ENCODE assay signal across 10 cellular contexts in the genomic region with DNA sequence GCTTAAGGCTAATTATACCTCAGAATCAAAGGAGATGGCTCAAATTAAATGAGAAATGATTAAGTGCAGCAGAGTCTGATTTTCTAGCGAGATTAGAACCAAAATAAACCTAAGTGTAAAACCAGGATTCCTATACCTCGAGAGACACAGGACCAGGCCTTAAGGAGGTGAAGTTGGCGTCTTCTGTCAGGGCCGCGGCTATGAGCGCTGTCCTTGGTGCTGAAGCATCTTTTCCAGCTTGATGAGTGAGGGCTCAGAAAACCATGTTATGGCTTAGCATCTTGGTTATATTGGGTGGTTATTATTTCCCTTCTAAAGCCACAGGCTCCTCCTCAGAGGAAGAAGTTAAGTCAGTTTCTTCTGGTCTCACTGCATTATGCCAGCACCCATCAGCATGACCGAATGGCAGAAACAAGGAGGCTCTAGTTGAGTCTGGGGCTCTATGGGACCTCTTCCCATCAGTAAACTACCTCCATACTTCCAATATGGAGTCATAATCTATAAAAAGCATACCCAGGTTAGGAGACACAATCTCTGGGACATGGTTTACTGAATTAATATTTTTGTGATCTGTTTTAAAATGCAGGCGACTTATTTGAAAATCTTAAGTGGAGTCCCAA.
DNase-seq lines count a peak whose midpoint lies in the region; ATAC-seq and TF ChIP-seq lines count a peak whose summit lies in the region.
"Had no signal": no experiment of that assay in that cellular context is flagged by ENCODE, and none has a peak within 500 bp of the region (broad histone marks: within the 10 kb centered on the region; RNA-seq: fewer than 3 reads in every experiment).

No MANE protein-coding gene starts in this region.

- no peak overlapping the region for H3K4me3 ChIP-seq in heart right ventricle

- peaks cover 18% of the 10 kb centered on the region for H3K27me3 Mint-ChIP-seq in type B pancreatic cell

- H3K27ac Mint-ChIP-seq in type B pancreatic cell: no peak overlapping the region
- H3K27ac Mint-ChIP-seq: CD14-positive monocyte had no signal

- peak; percentile 25 to 37 for DNase-seq in heart right ventricle
- no peak for DNase-seq in Right ventricle myocardium inferior (ENCODE audit: missing footprints)
- DNase-seq in SK-MEL-5 (ENCODE audit: low read depth, low spot score): peak; percentile 16
- DNase-seq in fibroblast of peridontal ligament (ENCODE audit: extremely low read depth): peak; percentile 56
- DNase-seq in type B pancreatic cell (ENCODE audit: extremely low spot score, unreplicated experiment): peak; percentile 76
- DNase-seq in GM13976 (ENCODE audit: low spot score): no peak
- DNase-seq in NCI-H1092 (lab: John Stamatoyannopoulos, UW): no peak
- DNase-seq: NCI-H1417 treated with DMSO at 0.1 percent for 48 hours had no signal

- H3K9me3 Mint-ChIP-seq in type B pancreatic cell: no peaks in the 10 kb centered on the region

- no peak overlapping the region for H3K4me3 Mint-ChIP-seq in type B pancreatic cell
- H3K4me3 Mint-ChIP-seq: CD14-positive monocyte had no signal

- 28 to 32% methylated on average over 8 of the region's 8 CpGs for whole genome bisulfite sequencing in heart right ventricle, 2 donors

- H3K36me3 ChIP-seq in heart right ventricle: no peaks in the 10 kb centered on the region

- H3K36me3 Mint-ChIP-seq in type B pancreatic cell: no peaks in the 10 kb centered on the region
- H3K36me3 Mint-ChIP-seq: CD14-positive monocyte had no signal

- H3K4me1 Mint-ChIP-seq in type B pancreatic cell (ENCODE audit: unreplicated experiment): no peaks in the 10 kb centered on the region
- H3K4me1 Mint-ChIP-seq: CD14-positive monocyte had no signal

- intact Hi-C loops in heart right ventricle (cut with DNase I) (no loop called here), Right ventricle myocardium inferior (cut with DNase I) (no loop called here)

- TF ChIP-seq CTCF in heart right ventricle (IDR thresholded peaks at IDR 0.05) (no peak), type B pancreatic cell (conservative IDR thresholded peaks at IDR 0.05) (no peak), GM13976 (IDR thresholded peaks at IDR 0.05; ENCODE audit: borderline replicate concordance, control extremely low read depth, extremely low read depth, insufficient read depth, missing control alignments) (no peak)

- peaks cover 0 to 3% (median 0%) of the 10 kb centered on the region in 11 donors for H3K9me3 ChIP-seq in heart right ventricle

- H3K4me1 ChIP-seq in heart right ventricle: no peaks in the 10 kb centered on the region

- in situ Hi-C loops in SK-MEL-5 (cut with HindIII; ENCODE audit: low pct_unique_long_range_greater_than_20kb, low sequenced_read_pairs) (no loop called here), GM13976 (cut with MboI; ENCODE audit: low sequenced_read_pairs, unreplicated experiment) (no loop called here)

- H3K27ac ChIP-seq in heart right ventricle: no peak overlapping the region

- H3K27me3 ChIP-seq in heart right ventricle: no peaks in the 10 kb centered on the region

- ATAC-seq in heart right ventricle: no peak
- no peak for ATAC-seq in Right ventricle myocardium inferior
- no peak for ATAC-seq in HG02588 (IDR thresholded peaks at IDR 0.05; ENCODE audit: unreplicated experiment)

Comparison
In these comparisons a context has a peak if more than half of its experiments do, and no peak if none do; other contexts are left out.
1. DNase-seq: peak in heart right ventricle (2 of 2), SK-MEL-5 (single experiment), fibroblast of peridontal ligament (single experiment) and type B pancreatic cell (single experiment); none in Right ventricle myocardium inferior (single experiment), GM13976 (single experiment) and NCI-H1092 (single experiment).